17 cellular contexts compared by ENCODE assay signal in genomic region chr16:19289805-19290490, GRCh38. TPM values are rescaled to one million over a fixed set of nuclear protein-coding genes. Genes with fewer than 3 reads are reported as not detected.
DNase-seq lines count a peak whose midpoint lies in the region; ATAC-seq and TF ChIP-seq lines count a peak whose summit lies in the region.
"Had no signal": no experiment of that assay in that cellular context is flagged by ENCODE, and none has a peak within 500 bp of the region (broad histone marks: within the 10 kb centered on the region; RNA-seq: fewer than 3 reads in every experiment).

No MANE protein-coding gene starts in this region.

- intact Hi-C loops in Calu3 (cut with micrococcal nuclease; ENCODE audit: unreplicated experiment) = no loop called here
- intact Hi-C loops in dendritic cell treated with granulocyte-macrophage colony-stimulating factor and Interleukin-4, amounts not matched to agents 40 ng/mL and 50 ng/mL, for 4 days (cut with micrococcal nuclease) = loop anchor here (5.0 kb wide), 1 partner anchor 173 kb away; no protein-coding TSS in a partner anchor

- H3K9me3 Mint-ChIP-seq in Calu3 (ENCODE audit: low read depth, unreplicated experiment) = no peaks in the 10 kb centered on the region
- H3K9me3 Mint-ChIP-seq in dendritic cell treated with granulocyte-macrophage colony-stimulating factor and Interleukin-4, amounts not matched to agents 40 ng/mL and 50 ng/mL, for 4 days = no peaks in the 10 kb centered on the region
- no peaks in the 10 kb centered on the region for H3K9me3 Mint-ChIP-seq in neural crest cell
- no peaks in the 10 kb centered on the region for H3K9me3 Mint-ChIP-seq in T-cell

- TF ChIP-seq RAD21 in Ishikawa (IDR thresholded peaks at IDR 0.05; ENCODE audit: low read depth) = no peak

- ATAC-seq in GM18868 (IDR thresholded peaks at IDR 0.05; ENCODE audit: unreplicated experiment) = no peak
- ATAC-seq in T-cell (replicated peaks in 1 of 4) = no peak
- ATAC-seq: HepG2, Right ventricle myocardium inferior had no signal

- H3K4me1 Mint-ChIP-seq in Calu3 (ENCODE audit: low read depth, unreplicated experiment) = no peaks in the 10 kb centered on the region
- peaks cover 58% of the 10 kb centered on the region for H3K4me1 Mint-ChIP-seq in dendritic cell treated with granulocyte-macrophage colony-stimulating factor and Interleukin-4, amounts not matched to agents 40 ng/mL and 50 ng/mL, for 4 days (ENCODE audit: low read depth)
- peaks cover 68% of the 10 kb centered on the region for H3K4me1 Mint-ChIP-seq in neural crest cell
- peaks cover 0 to 8% (median 4%) of the 10 kb centered on the region in 3 donors for H3K4me1 Mint-ChIP-seq in T-cell

- TF ChIP-seq CTCF in Calu3 (IDR thresholded peaks at IDR 0.05; ENCODE audit: unreplicated experiment) (no peak), neural crest cell (conservative IDR thresholded peaks at IDR 0.05) (no peak)

- TF ChIP-seq EP300 in Ishikawa (IDR thresholded peaks at IDR 0.05; ENCODE audit: borderline replicate concordance) = no peak

- H3K27ac Mint-ChIP-seq in Calu3 (ENCODE audit: unreplicated experiment) = no peak overlapping the region
- peak overlapping the region; percentile 74 for H3K27ac Mint-ChIP-seq in dendritic cell treated with granulocyte-macrophage colony-stimulating factor and Interleukin-4, amounts not matched to agents 40 ng/mL and 50 ng/mL, for 4 days
- peak overlapping the region; percentile 90 for H3K27ac Mint-ChIP-seq in neural crest cell (ENCODE audit: unreplicated experiment)
- H3K27ac Mint-ChIP-seq in T-cell = no peak overlapping the region

- H3K36me3 Mint-ChIP-seq in Calu3 (ENCODE audit: insufficient read depth, unreplicated experiment) (no peaks in the 10 kb centered on the region), neural crest cell (ENCODE audit: low read depth) (no peaks in the 10 kb centered on the region), T-cell (no peaks in the 10 kb centered on the region)
- no peaks in the 10 kb centered on the region for H3K36me3 Mint-ChIP-seq in dendritic cell treated with granulocyte-macrophage colony-stimulating factor and Interleukin-4, amounts not matched to agents 40 ng/mL and 50 ng/mL, for 4 days (ENCODE audit: low read depth)

- H3K27me3 Mint-ChIP-seq in Calu3 (ENCODE audit: unreplicated experiment) (peaks cover 14% of the 10 kb centered on the region), neural crest cell (ENCODE audit: low read depth) (peaks cover 3% of the 10 kb centered on the region), T-cell (peaks cover 12 to 13% of the 10 kb centered on the region in 2 donors)
- peaks cover 10% of the 10 kb centered on the region for H3K27me3 Mint-ChIP-seq in dendritic cell treated with granulocyte-macrophage colony-stimulating factor and Interleukin-4, amounts not matched to agents 40 ng/mL and 50 ng/mL, for 4 days

- H3K4me3 Mint-ChIP-seq in Calu3 (ENCODE audit: low read depth, unreplicated experiment) = no peak overlapping the region
- H3K4me3 Mint-ChIP-seq in dendritic cell treated with granulocyte-macrophage colony-stimulating factor and Interleukin-4, amounts not matched to agents 40 ng/mL and 50 ng/mL, for 4 days = no peak overlapping the region
- peak overlapping the region; percentile 45 for H3K4me3 Mint-ChIP-seq in neural crest cell
- no peak overlapping the region for H3K4me3 Mint-ChIP-seq in T-cell

- CTCF ChIA-PET in Calu3 (lab: Charles Lee) (no interaction called here), T-cell (lab: Charles Lee) (no interaction called here)

- peak; percentile 5 for DNase-seq in Calu3
- peak; percentile 35 for DNase-seq in neural crest cell (ENCODE audit: low read depth, low spot score)
- DNase-seq in T-cell = no peak
- DNase-seq in NCI-H1436 treated with DMSO at 0.1 percent for 48 hours (lab: John Stamatoyannopoulos, UW) = no peak
- DNase-seq in activated effector memory CD4-positive, alpha-beta T cell treated with Interleukin-2 at 50 U/mL for 16 hours = no peak
- DNase-seq: cortex of kidney, T-helper 2 cell, testis had no signal

- BruUV-seq in Calu3 (replicated peaks; lab: Mats Ljungman, UMichigan) = no TSS peak

- POLR2A ChIA-PET in T-cell (lab: Charles Lee) = no interaction called here

TF ChIP-seq in Ishikawa, 13 proteins besides CTCF, POLR2A, EP300 and RAD21:
- TF ChIP-seq EGR1 (IDR thresholded peaks at IDR 0.05) (peak; percentile 62; the same call in 1 of the 2 replicates), NFIC (IDR thresholded peaks at IDR 0.05) (peak; percentile 76), TCF12 (IDR thresholded peaks at IDR 0.05; ENCODE audit: low read depth) (peak; percentile 40; the same call in 1 of the 2 replicates), YY1 (IDR thresholded peaks at IDR 0.05; ENCODE audit: low read depth) (no peak)

RNA-seq across cellular contexts. Expression of gene CLEC19A, which starts 4.4 kb away (rescaled TPM):
- 0.15 TPM in 1 of 2 replicates, not detected in the other for total RNA-seq in Calu3 (2022)
- not detected in 2 replicates for total RNA-seq in neural crest cell
- total RNA-seq in T-cell = not detected
- total RNA-seq: ascending aorta, HepG2, kidney epithelial cell, MCF 10A, mesenteric fat pad, Right ventricle myocardium inferior, testis had no signal

Comparison
In these comparisons a context has a peak if more than half of its experiments do, and no peak if none do; other contexts are left out.
1. DNase-seq: peak in Calu3 (single experiment) and neural crest cell (single experiment); none in T-cell (0 of 34), NCI-H1436 treated with DMSO at 0.1 percent for 48 hours (single experiment) and activated effector memory CD4-positive, alpha-beta T cell treated with Interleukin-2 at 50 U/mL for 16 hours (single experiment).
2. H3K27ac Mint-ChIP-seq: peak in dendritic cell treated with granulocyte-macrophage colony-stimulating factor and Interleukin-4, amounts not matched to agents 40 ng/mL and 50 ng/mL, for 4 days (single experiment) and neural crest cell (single experiment); none in Calu3 (single experiment) and T-cell (0 of 2).